ENCODE assay signal across 18 cellular contexts in the genomic region with DNA sequence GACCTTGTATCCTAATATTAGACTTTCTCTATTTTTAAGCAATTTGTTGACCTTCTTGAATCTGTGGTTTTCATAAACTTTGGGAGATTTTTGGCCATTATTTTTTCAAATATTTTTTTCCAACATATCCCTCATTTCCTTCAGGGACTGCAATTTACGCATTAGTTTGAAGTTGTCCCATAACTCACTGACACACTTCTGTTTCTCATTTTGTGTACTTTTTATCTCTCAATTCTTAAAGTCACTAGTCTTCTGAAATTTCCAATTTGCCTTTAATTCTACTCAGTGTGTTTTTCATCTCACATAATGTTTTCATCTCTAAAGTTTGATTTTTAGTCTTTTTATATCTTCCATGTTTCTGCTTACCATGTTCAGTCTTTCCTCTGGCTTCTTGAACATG.
"Had no signal": no experiment of that assay in that cellular context is flagged by ENCODE, and none has a peak within 500 bp of the region (broad histone marks: within the 10 kb centered on the region; RNA-seq: fewer than 3 reads in every experiment).

No MANE protein-coding gene starts in this region.

- DNase-seq: KBM-7; NCI-H1092; NCI-H1105 treated with DMSO at 0.1 percent for 48 hours; NCI-H1417 treated with DMSO at 0.1 percent for 48 hours; NCI-H146; NCI-H1694 treated with DMSO at 0.1 percent for 48 hours; NCI-H1930; NCI-H2081; NCI-H2107; NCI-H226; NCI-H510A; NCI-H524 treated with DMSO at 0.1 percent for 48 hours; NCI-H774; NK-92 treated with Interleukin-12 subunit alpha and Interleukin-12 subunit beta, amount 100 ng/mL, for 24 hours; PC-3 had no signal

- ATAC-seq: Panc1, PC-3, SK-N-SH treated with all-trans-retinoic acid at 6 μM for 48 hours had no signal

- H3K27ac ChIP-seq: RWPE1 had no signal
